In genomic region chr4:135371137-135371536, GRCh38 we compare ENCODE assay signal across 14 cellular contexts.
DNase-seq lines count a peak whose midpoint lies in the region; ATAC-seq, FAIRE-seq and TF ChIP-seq lines count a peak whose summit lies in the region.
"Had no signal": no experiment of that assay in that cellular context is flagged by ENCODE, and none has a peak within 500 bp of the region (broad histone marks: within the 10 kb centered on the region; RNA-seq: fewer than 3 reads in every experiment).

No MANE protein-coding gene starts in this region.

- DNase-seq in GM10266 (ENCODE audit: extremely low spot score) (no peak), GM23338 (ENCODE audit: low spot score) (peak; percentile 30), fibroblast of villous mesenchyme (ENCODE audit: low read depth) (no peak), spleen (no peak), vagina (ENCODE audit: extremely low spot score in 2 of 2) (no peak), RCC 7860 (ENCODE audit: low spot score) (no peak)
- DNase-seq: activated CD4-positive, alpha-beta T cell treated with anti-CD3 and anti-CD28 coated beads, Interleukin-2, amount 50 U/mL, for 4 hours; dermis blood vessel endothelial cell; lower lobe of right lung; NCI-H2107; thyroid gland had no signal

- no peaks in the 10 kb centered on the region for H3K4me1 Mint-ChIP-seq in GM23338

- no peak overlapping the region for H3K27ac Mint-ChIP-seq in GM23338
- H3K27ac Mint-ChIP-seq: activated naive CD4-positive, alpha-beta T cell treated with anti-CD3 and anti-CD28 coated beads, Interleukin-2, amount 50 U/mL, for 72 hours; progenitor cell of endocrine pancreas had no signal

- H3K4me1 ChIP-seq in GM23338 (ENCODE audit: insufficient read depth): no peaks in the 10 kb centered on the region
- H3K4me1 ChIP-seq in OCI-LY1 (ENCODE audit: insufficient read depth, low read length, severe bottlenecking): no peaks in the 10 kb centered on the region
- no peaks in the 10 kb centered on the region for H3K4me1 ChIP-seq in spleen
- no peaks in the 10 kb centered on the region for H3K4me1 ChIP-seq in vagina
- H3K4me1 ChIP-seq: lower lobe of right lung, thyroid gland had no signal

- no peak overlapping the region for H3K4me2 ChIP-seq in GM23338
- H3K4me2 ChIP-seq in OCI-LY1 (ENCODE audit: low read length): no peak overlapping the region

- peaks cover 14% of the 10 kb centered on the region for H3K9me3 Mint-ChIP-seq in GM23338

- TF ChIP-seq POLR2A in spleen (IDR thresholded peaks at IDR 0.05): no peak
- no peak for TF ChIP-seq POLR2A in vagina (IDR thresholded peaks at IDR 0.05)

- H3K4me3 ChIP-seq in GM23338 (no peak overlapping the region), OCI-LY1 (ENCODE audit: low read depth, low read length, poor library complexity, severe bottlenecking) (no peak overlapping the region), fibroblast of villous mesenchyme (ENCODE audit: low read depth, low read length) (no peak overlapping the region), spleen (no peak overlapping the region), vagina (no peak overlapping the region)
- H3K4me3 ChIP-seq: lower lobe of right lung, thyroid gland had no signal

- peak; percentile 48 for TF ChIP-seq CTCF in GM10266 (IDR thresholded peaks at IDR 0.05; ENCODE audit: control insufficient read depth, insufficient read depth, low read depth, missing control alignments)
- peak; percentile 51 to 74 for TF ChIP-seq CTCF in GM23338 (conservative IDR thresholded peaks at IDR 0.05; ENCODE audit: low read depth in 2 of 2)
- peak; percentile 52; the same call in 1 of the 2 replicates for TF ChIP-seq CTCF in OCI-LY1 (IDR thresholded peaks at IDR 0.05; ENCODE audit: low read length)
- peak; percentile 19 for TF ChIP-seq CTCF in fibroblast of villous mesenchyme (IDR thresholded peaks at IDR 0.05; ENCODE audit: insufficient read depth, low read depth, low read length)
- no peak for TF ChIP-seq CTCF in spleen (IDR thresholded peaks at IDR 0.05 in 8 of 11, conservative IDR thresholded peaks at IDR 0.05 in 3 of 11)
- TF ChIP-seq CTCF in vagina (IDR thresholded peaks at IDR 0.05): no peak

- no peak overlapping the region for H3K9ac ChIP-seq in OCI-LY1 (ENCODE audit: low read length)

- H3K79me2 ChIP-seq in GM23338 (replicated peaks; ENCODE audit: insufficient read depth) (no peaks in the 10 kb centered on the region), OCI-LY1 (ENCODE audit: insufficient read depth, low read length) (no peaks in the 10 kb centered on the region)

- no peak for ATAC-seq in GM23338
- ATAC-seq: activated naive CD4-positive, alpha-beta T cell treated with anti-CD3 and anti-CD28 coated beads, Interleukin-2, amount 50 U/mL, for 72 hours; lower lobe of right lung had no signal

- 66 to 85% (median 75%) methylated on average over 4 of the region's 4 CpGs for whole genome bisulfite sequencing in spleen, 5 donors

- H3K27ac ChIP-seq in GM23338 (ENCODE audit: low read depth): no peak overlapping the region
- no peak overlapping the region for H3K27ac ChIP-seq in OCI-LY1 (ENCODE audit: low read depth, low read length, poor library complexity, severe bottlenecking)
- no peak overlapping the region for H3K27ac ChIP-seq in spleen
- H3K27ac ChIP-seq in vagina: no peak overlapping the region
- H3K27ac ChIP-seq: lower lobe of right lung, thyroid gland had no signal

- H3F3A ChIP-seq in GM23338 (replicated peaks; ENCODE audit: low read depth) (no peaks in the 10 kb centered on the region), OCI-LY1 (ENCODE audit: insufficient read depth, low read length) (no peaks in the 10 kb centered on the region)

- H3K27me3 ChIP-seq in GM23338 (ENCODE audit: insufficient read depth): no peaks in the 10 kb centered on the region
- no peaks in the 10 kb centered on the region for H3K27me3 ChIP-seq in OCI-LY1 (ENCODE audit: insufficient read depth, low read length)
- no peaks in the 10 kb centered on the region for H3K27me3 ChIP-seq in spleen (replicated peaks in 1 of 7)
- H3K27me3 ChIP-seq in vagina: no peaks in the 10 kb centered on the region
- H3K27me3 ChIP-seq: thyroid gland had no signal

- intact Hi-C loops in spleen (cut with DNase I; ENCODE audit: low total_unique reads) (no loop called here), vagina (cut with DNase I) (no loop called here)

- H3K36me3 ChIP-seq in GM23338 (ENCODE audit: insufficient read depth): no peaks in the 10 kb centered on the region
- no peaks in the 10 kb centered on the region for H3K36me3 ChIP-seq in OCI-LY1 (ENCODE audit: insufficient read depth, low read length)
- no peaks in the 10 kb centered on the region for H3K36me3 ChIP-seq in spleen
- H3K36me3 ChIP-seq in vagina: no peaks in the 10 kb centered on the region
- H3K36me3 ChIP-seq: lower lobe of right lung, thyroid gland had no signal

- H4K20me1 ChIP-seq in GM23338 (replicated peaks; ENCODE audit: insufficient read depth) (no peaks in the 10 kb centered on the region), OCI-LY1 (ENCODE audit: insufficient read depth, low read length) (no peaks in the 10 kb centered on the region)

- H3K9me2 ChIP-seq in GM23338 (ENCODE audit: insufficient read depth) (peaks cover 11% of the 10 kb centered on the region; the same call in 1 of the 2 replicates), OCI-LY1 (ENCODE audit: low read depth, low read length) (no peaks in the 10 kb centered on the region)

- no peak for FAIRE-seq in RCC 7860 (lab: Jason Lieb, UNC)

- H3K9me3 ChIP-seq in OCI-LY1 (ENCODE audit: low read length) (no peaks in the 10 kb centered on the region), spleen (peaks cover 0 to 17% (median 9%) of the 10 kb centered on the region in 8 donors), vagina (no peaks in the 10 kb centered on the region)
- H3K9me3 ChIP-seq: lower lobe of right lung, thyroid gland had no signal

- no peak overlapping the region for H2AFZ ChIP-seq in GM23338
- H2AFZ ChIP-seq in OCI-LY1 (ENCODE audit: low read length): no peak overlapping the region

- no peaks in the 10 kb centered on the region for H3K27me3 Mint-ChIP-seq in GM23338 (ENCODE audit: insufficient read depth, low read depth, poor library complexity)
- H3K27me3 Mint-ChIP-seq: progenitor cell of endocrine pancreas had no signal

- no peak overlapping the region for H3K4me3 Mint-ChIP-seq in GM23338

- H3K36me3 Mint-ChIP-seq in GM23338 (ENCODE audit: low read depth): peaks cover 19% of the 10 kb centered on the region; the same call in 2 of the 3 replicates

TF ChIP-seq in GM23338, 12 proteins besides CTCF, POLR2A, EP300 and RAD21:
- TF ChIP-seq ZNF114 (CRISPR knock-in tag; IDR thresholded peaks at IDR 0.05) (no peak), STAT1 (IDR thresholded peaks at IDR 0.05; ENCODE audit: unreplicated experiment) (no peak)

Comparison
In these comparisons a context has a peak if more than half of its experiments do, and no peak if none do; other contexts are left out.
1. CTCF ChIP-seq: peak in GM10266 (single experiment), GM23338 (2 of 2), OCI-LY1 (single experiment) and fibroblast of villous mesenchyme (single experiment); none in spleen (0 of 11) and vagina (0 of 3).